ENCODE assay signal across 8 cellular contexts in the genomic region with DNA sequence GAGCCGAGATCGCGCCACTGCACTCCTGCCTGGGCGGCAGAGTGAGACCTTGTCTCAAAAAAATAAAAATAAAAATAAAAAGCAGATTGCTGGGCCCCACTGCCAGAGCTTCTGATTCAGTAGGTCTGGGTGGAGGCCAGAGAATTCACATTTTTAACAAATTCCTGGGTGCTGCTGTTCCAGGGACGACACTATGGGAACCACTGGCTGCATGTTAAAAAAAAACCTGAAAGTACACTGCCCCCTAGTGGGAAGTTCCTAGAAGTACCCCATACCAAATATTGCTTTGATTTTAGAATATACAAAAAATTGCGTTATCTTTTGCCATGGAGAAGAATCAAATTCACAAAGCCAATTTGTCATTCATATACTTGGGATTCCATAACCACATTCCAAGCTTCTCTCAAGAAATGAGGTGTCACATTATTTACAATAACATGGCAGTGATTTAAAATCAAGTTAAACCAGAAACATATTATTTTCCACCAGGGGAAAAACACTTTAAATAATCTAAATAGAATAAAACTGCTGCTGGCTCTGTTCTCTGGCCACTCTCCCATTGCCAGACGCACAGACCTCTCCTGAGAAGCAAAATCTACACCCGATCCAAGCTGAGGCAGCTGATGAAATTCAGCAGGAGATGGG. TPM values are rescaled to one million over a fixed set of nuclear protein-coding genes. Genes with fewer than 3 reads are reported as not detected.
DNase-seq lines count a peak whose midpoint lies in the region; ATAC-seq, FAIRE-seq and TF ChIP-seq lines count a peak whose summit lies in the region.

No MANE protein-coding gene starts in this region.

- RAD21 ChIA-PET in GM12878 (lab: Charles Lee; ENCODE audit: unreplicated experiment) = interaction anchor here (0.6 to 3.3 kb wide), 9 partner anchors 19 to 356 kb away, joined by 3 to 22 read pairs (median 4); a partner anchor contains a TSS

- H4K20me1 ChIP-seq in GM12878 (ENCODE audit: control insufficient read depth, insufficient read depth) = no peaks in the 10 kb centered on the region

- BruUV-seq in GM12878 (replicated peaks; lab: Mats Ljungman, UMichigan) = no TSS peak

- no peak overlapping the region for H2AFZ ChIP-seq in GM12878 (ENCODE audit: control insufficient read depth, low read depth, low read length)

- no peak for TF ChIP-seq EP300 in GM12878 (IDR thresholded peaks at IDR 0.05; ENCODE audit: borderline replicate concordance in 1 of 2, control insufficient read depth in 1 of 2, low read depth in 2 of 2, low read length in 2 of 2)
- no peak for TF ChIP-seq EP300 in stomach (IDR thresholded peaks at IDR 0.05)

- H3K27me3 ChIP-seq in CD4-positive, alpha-beta T cell (ENCODE audit: control insufficient read depth, insufficient read depth, low read length) = no peaks in the 10 kb centered on the region
- no peaks in the 10 kb centered on the region for H3K27me3 ChIP-seq in H7 (ENCODE audit: control insufficient read depth, insufficient read depth, low read length)
- H3K27me3 ChIP-seq in GM12878 (replicated peaks in 1 of 2; ENCODE audit: control insufficient read depth in 2 of 2, insufficient read depth in 2 of 2, low read length in 1 of 2) = peaks cover 0 to 3% of the 10 kb centered on the region in 2 experiments; a peak in 1 of 4 replicates
- peaks cover 0 to 2% (median 0%) of the 10 kb centered on the region in 3 donors for H3K27me3 ChIP-seq in stomach

- no peaks in the 10 kb centered on the region for H3K36me3 ChIP-seq in H7 (replicated peaks; ENCODE audit: control insufficient read depth, insufficient read depth, low read length)
- no peaks in the 10 kb centered on the region for H3K36me3 ChIP-seq in GM12878 (ENCODE audit: control insufficient read depth in 2 of 2, insufficient read depth in 2 of 2, low read length in 1 of 2)
- no peaks in the 10 kb centered on the region for H3K36me3 ChIP-seq in stomach

- H3K4me1 ChIP-seq in GM12878 (ENCODE audit: control insufficient read depth, insufficient read depth, low read length) (no peaks in the 10 kb centered on the region), stomach (no peaks in the 10 kb centered on the region)

- H3K9ac ChIP-seq in GM12878 (ENCODE audit: control insufficient read depth, insufficient read depth, low read length) = no peak overlapping the region

- no peaks in the 10 kb centered on the region for H3K9me3 Mint-ChIP-seq in CD4-positive, alpha-beta T cell

- in situ Hi-C loops in GM12878 (cut with MboI) = loop anchor here (5.0 to 10.0 kb wide), 2 partner anchors 358 to 520 kb away; no protein-coding TSS in a partner anchor

- FAIRE-seq in GM12878 (lab: Jason Lieb, UNC) = peak; percentile 79

- no peak overlapping the region for H3K4me2 ChIP-seq in GM12878 (ENCODE audit: control insufficient read depth, insufficient read depth)

- TF ChIP-seq RAD21 in GM12878 (IDR thresholded peaks at IDR 0.05; ENCODE audit: insufficient read depth, low read depth, low read length) = peak; percentile 79

- H3K27ac Mint-ChIP-seq in CD4-positive, alpha-beta T cell = no peak overlapping the region

- H3K79me2 ChIP-seq in GM12878 (ENCODE audit: control insufficient read depth, insufficient read depth, low read length) = no peaks in the 10 kb centered on the region

- CTCF ChIA-PET in CD4-positive, alpha-beta T cell (lab: Charles Lee) = interaction anchor here (0.9 to 1.3 kb wide), 2 partner anchors 14 to 28 kb away, joined by 3 read pairs; a partner anchor contains a TSS
- CTCF ChIA-PET in GM12878 (lab: Yijun Ruan, JAX) = interaction anchor here (0.7 to 4.4 kb wide), 36 partner anchors 9 to 516 kb away, joined by 3 to 64 read pairs (median 6); a partner anchor contains a TSS

- H3K27me3 Mint-ChIP-seq in CD4-positive, alpha-beta T cell = no peaks in the 10 kb centered on the region

- SMC1A ChIA-PET in GM12878 (lab: Charles Lee; ENCODE audit: uncharacterized antibody, unreplicated experiment) = interaction anchor here (0.6 to 6.3 kb wide), 17 partner anchors 10 to 373 kb away, joined by 3 to 37 read pairs (median 4); no protein-coding TSS in a partner anchor

- no peak overlapping the region for H3K4me3 Mint-ChIP-seq in CD4-positive, alpha-beta T cell

- H3K4me3 ChIP-seq in H7 (ENCODE audit: insufficient read depth, low read depth, low read length) (no peak overlapping the region), GM12878 (no peak overlapping the region), stomach (no peak overlapping the region)

- TF ChIP-seq POLR2A in GM12878 (IDR thresholded peaks at IDR 0.05; ENCODE audit: low read depth, low read length) (no peak), stomach (IDR thresholded peaks at IDR 0.05) (no peak)

- intact Hi-C loops in CD4-positive, alpha-beta T cell (cut with DNase I, micrococcal nuclease) = loop anchor here (1.0 to 10.0 kb wide), 4 partner anchors 273 to 510 kb away; a partner anchor contains a TSS
- intact Hi-C loops in GM12878 (cut with micrococcal nuclease; ENCODE audit: unreplicated experiment) (loop anchor here (1.0 to 10.0 kb wide), 5 partner anchors 90 to 357 kb away; no protein-coding TSS in a partner anchor), stomach (cut with DNase I; ENCODE audit: low total_unique reads) (loop anchor here (10.0 kb wide), 2 partner anchors 270 to 340 kb away; a partner anchor contains a TSS)

- POLR2A ChIA-PET in CD4-positive, alpha-beta T cell (lab: Charles Lee) = no interaction called here
- POLR2A ChIA-PET in GM12878 (lab: Charles Lee) = interaction anchor here (0.6 to 1.9 kb wide), 2 partner anchors 23 to 34 kb away, joined by 5 read pairs; no protein-coding TSS in a partner anchor

- 49% methylated on average over 8 of the region's 8 CpGs for WGBS in GM12878 (ENCODE audit: insufficient coverage, insufficient replicate concordance, low lambda C conversion rate, missing lambda C conversion rate)
- 55 to 61% (median 58%) methylated on average over 8 of the region's 8 CpGs for WGBS in stomach, 5 donors

- H3K27ac ChIP-seq in CD4-positive, alpha-beta T cell (ENCODE audit: low read depth, low read length) = no peak overlapping the region
- H3K27ac ChIP-seq in GM12878 (ENCODE audit: control insufficient read depth, insufficient read depth) (no peak overlapping the region), stomach (no peak overlapping the region)

- ATAC-seq in CD4-positive, alpha-beta T cell (ENCODE audit: poor library complexity) = peak; percentile 74
- ATAC-seq in GM12878 (peak; percentile 77), GM18909 (IDR thresholded peaks at IDR 0.05; ENCODE audit: poor library complexity, unreplicated experiment) (no peak)

- TF ChIP-seq CTCF in CD4-positive, alpha-beta T cell (IDR thresholded peaks at IDR 0.05) = peak; percentile 88
- TF ChIP-seq CTCF in GM12878 (IDR thresholded peaks at IDR 0.05 in 2 of 3, conservative IDR thresholded peaks at IDR 0.05 in 1 of 3; ENCODE audit: control insufficient read depth in 2 of 3, extremely low read depth in 1 of 3, insufficient read depth in 1 of 3, low read depth in 3 of 3, low read length in 3 of 3) (peak; percentile 56 to 65 (median 64)), stomach (IDR thresholded peaks at IDR 0.05) (peak in 5 of 7 experiments; percentile 62 to 84 (median 77))

- no peaks in the 10 kb centered on the region for H3K36me3 Mint-ChIP-seq in CD4-positive, alpha-beta T cell (ENCODE audit: low read depth)

- H3K9me3 ChIP-seq in CD4-positive, alpha-beta T cell (ENCODE audit: control insufficient read depth, low read length) = no peaks in the 10 kb centered on the region
- H3K9me3 ChIP-seq in GM12878 (replicated peaks; ENCODE audit: control insufficient read depth, insufficient read depth, low read length) = no peaks in the 10 kb centered on the region
- no peaks in the 10 kb centered on the region for H3K9me3 ChIP-seq in stomach

- DNase-seq in CD4-positive, alpha-beta T cell = peak in 2 of 10 experiments; percentile 6 to 10
- DNase-seq in H7 = peak; percentile 68
- DNase-seq in NCI-H526 treated with DMSO at 0.1 percent for 48 hours (lab: John Stamatoyannopoulos, UW) = peak; percentile 12
- DNase-seq in GM12878 (ENCODE audit: low read depth, low spot score) = no peak
- peak; percentile 66 for DNase-seq in iPS-NIHi11 (ENCODE audit: low spot score)
- DNase-seq in stomach = no peak
- no peak for DNase-seq in stimulated activated CD4-positive, alpha-beta T cell treated with anti-CD3 and anti-CD28 coated beads, Interleukin-2, amount 100 ng/mL, for 24 hours

- no peaks in the 10 kb centered on the region for H3K4me1 Mint-ChIP-seq in CD4-positive, alpha-beta T cell (ENCODE audit: low read depth)

RNA-seq across cellular contexts. Expression of a gene that starts 27.4 kb away (rescaled TPM):
- total RNA-seq in CD4-positive, alpha-beta T cell = 10 to 100 TPM; 93.3 to 98.9 TPM
- total RNA-seq in H7 (2014; rRNA removed; shearing (Covaris generic)) = 36.6 and 58.4 TPM in 2 replicates
- total RNA-seq in GM12878 (2013; cell fraction: nucleolus; rRNA removed) = 15.0 and 17.3 TPM in 2 replicates
- total RNA-seq in GM12878 (2014; rRNA removed) = 31.9 and 38.5 TPM in 2 replicates
- total RNA-seq in GM12878 (2014; rRNA removed; fragmentation: Illumina TruSeq; extraction: Trizol) = 62.1 and 62.6 TPM in 2 replicates
- 29.2 and 30.0 TPM in 2 replicates for total RNA-seq in GM12878 (2021)
- polyA plus RNA-seq in GM12878 (2011; ENCODE audit: low read depth) = 34.2 TPM
- polyA plus RNA-seq in GM12878 (2011; rRNA removed) = 49.2 and 80.1 TPM in 2 replicates
- polyA plus RNA-seq in GM12878 (2011; cell fraction: cytosol; rRNA removed) = 12.1 and 13.2 TPM in 2 replicates
- 12.5 and 12.6 TPM in 2 replicates for polyA plus RNA-seq in GM12878 (2011; cell fraction: nucleus; rRNA removed)
- polyA plus RNA-seq in GM12878 (2012) = 68.3 and 73.1 TPM in 2 replicates
- polyA plus RNA-seq in GM12878 (2014; fragmentation: Illumina TruSeq; extraction: Trizol) = 70.5 and 76.8 TPM in 2 replicates
- 10 to 100 TPM; 20.3 to 31.3 TPM for polyA plus RNA-seq in GM12878 (2014; fragmentation: Nextera tagmentation; extraction: Ambion mirVana)
- polyA plus RNA-seq in GM12878 (2014; rRNA removed) = 32.9 and 38.0 TPM in 2 replicates
- polyA plus RNA-seq in GM12878 (2016; fragmentation: Nextera tagmentation; extraction: Ambion mirVana) = 10 to 100 TPM; 34.8 to 35.8 TPM
- polyA minus RNA-seq in GM12878 (2011; rRNA and poly(A)+ RNA removed) = 8.5 and 10.7 TPM in 2 replicates
- polyA minus RNA-seq in GM12878 (2011; cell fraction: cytosol; rRNA and poly(A)+ RNA removed) = 3.2 and 5.9 TPM in 2 replicates
- 6.4 and 12.8 TPM in 2 replicates for polyA minus RNA-seq in GM12878 (2011; cell fraction: nucleus; rRNA and poly(A)+ RNA removed)
- total RNA-seq in stomach = 10 to 100 TPM; 17.9 to 57.3 (median 29.8) TPM
- polyA plus RNA-seq in stomach = 100 to 1,000 TPM in 1 of 3 donors, 10 to 100 TPM in 2; 71.1 to 146 (median 85.2) TPM

RNA-seq across cellular contexts. Expression of a gene that starts 42.3 kb away (rescaled TPM):
- total RNA-seq in CD4-positive, alpha-beta T cell = 100 to 1,000 TPM; 395 to 428 TPM
- 62.4 and 92.4 TPM in 2 replicates for total RNA-seq in H7 (2014; rRNA removed; shearing (Covaris generic))
- total RNA-seq in GM12878 (2013; cell fraction: nucleolus; rRNA removed) = 479 and 538 TPM in 2 replicates
- total RNA-seq in GM12878 (2014; rRNA removed) (72.1 and 84.6 TPM in 2 replicates), GM12878 (2014; rRNA removed; fragmentation: Illumina TruSeq; extraction: Trizol) (114 and 115 TPM in 2 replicates), GM12878 (2021) (67.4 and 78.2 TPM in 2 replicates), stomach (100 to 1,000 TPM in 4 of 5 donors, 10 to 100 TPM in 1; 95.8 to 476 (median 158) TPM)
- polyA plus RNA-seq in GM12878 (2011; ENCODE audit: low read depth) = 90.1 TPM
- polyA plus RNA-seq in GM12878 (2011; rRNA removed) (128 and 232 TPM in 2 replicates), GM12878 (2014; fragmentation: Illumina TruSeq; extraction: Trizol) (88.5 and 118 TPM in 2 replicates), GM12878 (2014; fragmentation: Nextera tagmentation; extraction: Ambion mirVana) (10 to 100 TPM; 23.5 to 48.3 TPM), GM12878 (2014; rRNA removed) (103 and 125 TPM in 2 replicates), GM12878 (2016; fragmentation: Nextera tagmentation; extraction: Ambion mirVana) (10 to 100 TPM; 91.5 to 99.1 TPM), stomach (100 to 1,000 TPM in 1 of 3 donors, 10 to 100 TPM in 2; 12.8 to 211 (median 44.2) TPM)
- 69.9 and 105 TPM in 2 replicates for polyA plus RNA-seq in GM12878 (2011; cell fraction: cytosol; rRNA removed)
- 436 and 505 TPM in 2 replicates for polyA plus RNA-seq in GM12878 (2011; cell fraction: nucleus; rRNA removed)
- polyA plus RNA-seq in GM12878 (2012) = 121 and 150 TPM in 2 replicates
- 72.9 and 96.0 TPM in 2 replicates for polyA minus RNA-seq in GM12878 (2011; rRNA and poly(A)+ RNA removed)
- 36.5 and 49.1 TPM in 2 replicates for polyA minus RNA-seq in GM12878 (2011; cell fraction: cytosol; rRNA and poly(A)+ RNA removed)
- 150 and 177 TPM in 2 replicates for polyA minus RNA-seq in GM12878 (2011; cell fraction: nucleus; rRNA and poly(A)+ RNA removed)

Comparison
In these comparisons a context has a peak if more than half of its experiments do, and no peak if none do; other contexts are left out.
1. DNase-seq: peak in H7 (single experiment), NCI-H526 treated with DMSO at 0.1 percent for 48 hours (single experiment) and iPS-NIHi11 (single experiment); none in GM12878 (single experiment), stomach (single experiment) and stimulated activated CD4-positive, alpha-beta T cell treated with anti-CD3 and anti-CD28 coated beads, Interleukin-2, amount 100 ng/mL, for 24 hours (0 of 2).
2. Peak in every context shown above with its lines, with median percentiles within 50 percentile points of each other: CTCF ChIP-seq.